In the genomic region with DNA sequence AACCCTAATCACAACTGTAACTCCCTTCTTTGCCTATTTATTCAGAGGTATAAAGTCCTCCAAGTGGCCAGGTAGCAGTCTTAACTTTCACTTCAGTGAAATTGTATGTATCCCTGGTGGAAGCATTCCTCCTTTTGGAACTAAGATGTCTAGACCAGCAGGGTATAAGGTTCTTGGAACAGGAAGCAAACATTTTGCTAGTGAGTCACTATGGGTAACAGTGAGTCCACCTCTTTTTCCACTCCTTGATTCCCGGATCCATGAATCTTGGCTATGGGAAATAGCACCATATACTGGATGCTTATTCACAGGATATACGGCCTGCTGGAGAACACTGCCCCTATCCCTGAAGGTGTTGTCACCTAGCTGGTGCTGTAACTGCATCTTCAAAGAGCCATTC, we compare ENCODE assay signal across 1 cellular context.
TF ChIP-seq lines count a peak whose summit lies in the region.

No MANE protein-coding gene starts in this region.

TF ChIP-seq in HCT116, 20 proteins besides CTCF, POLR2A, EP300 and RAD21 (continued from another document):
- TF ChIP-seq, protein P1, sequence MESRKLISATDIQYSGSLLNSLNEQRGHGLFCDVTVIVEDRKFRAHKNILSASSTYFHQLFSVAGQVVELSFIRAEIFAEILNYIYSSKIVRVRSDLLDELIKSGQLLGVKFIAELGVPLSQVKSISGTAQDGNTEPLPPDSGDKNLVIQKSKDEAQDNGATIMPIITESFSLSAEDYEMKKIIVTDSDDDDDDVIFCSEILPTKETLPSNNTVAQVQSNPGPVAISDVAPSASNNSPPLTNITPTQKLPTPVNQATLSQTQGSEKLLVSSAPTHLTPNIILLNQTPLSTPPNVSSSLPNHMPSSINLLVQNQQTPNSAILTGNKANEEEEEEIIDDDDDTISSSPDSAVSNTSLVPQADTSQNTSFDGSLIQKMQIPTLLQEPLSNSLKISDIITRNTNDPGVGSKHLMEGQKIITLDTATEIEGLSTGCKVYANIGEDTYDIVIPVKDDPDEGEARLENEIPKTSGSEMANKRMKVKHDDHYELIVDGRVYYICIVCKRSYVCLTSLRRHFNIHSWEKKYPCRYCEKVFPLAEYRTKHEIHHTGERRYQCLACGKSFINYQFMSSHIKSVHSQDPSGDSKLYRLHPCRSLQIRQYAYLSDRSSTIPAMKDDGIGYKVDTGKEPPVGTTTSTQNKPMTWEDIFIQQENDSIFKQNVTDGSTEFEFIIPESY (IDR thresholded peaks at IDR 0.05; ENCODE audit: extremely low read depth, insufficient replicate concordance, low read length) = no peak
- TF ChIP-seq, protein P2, sequence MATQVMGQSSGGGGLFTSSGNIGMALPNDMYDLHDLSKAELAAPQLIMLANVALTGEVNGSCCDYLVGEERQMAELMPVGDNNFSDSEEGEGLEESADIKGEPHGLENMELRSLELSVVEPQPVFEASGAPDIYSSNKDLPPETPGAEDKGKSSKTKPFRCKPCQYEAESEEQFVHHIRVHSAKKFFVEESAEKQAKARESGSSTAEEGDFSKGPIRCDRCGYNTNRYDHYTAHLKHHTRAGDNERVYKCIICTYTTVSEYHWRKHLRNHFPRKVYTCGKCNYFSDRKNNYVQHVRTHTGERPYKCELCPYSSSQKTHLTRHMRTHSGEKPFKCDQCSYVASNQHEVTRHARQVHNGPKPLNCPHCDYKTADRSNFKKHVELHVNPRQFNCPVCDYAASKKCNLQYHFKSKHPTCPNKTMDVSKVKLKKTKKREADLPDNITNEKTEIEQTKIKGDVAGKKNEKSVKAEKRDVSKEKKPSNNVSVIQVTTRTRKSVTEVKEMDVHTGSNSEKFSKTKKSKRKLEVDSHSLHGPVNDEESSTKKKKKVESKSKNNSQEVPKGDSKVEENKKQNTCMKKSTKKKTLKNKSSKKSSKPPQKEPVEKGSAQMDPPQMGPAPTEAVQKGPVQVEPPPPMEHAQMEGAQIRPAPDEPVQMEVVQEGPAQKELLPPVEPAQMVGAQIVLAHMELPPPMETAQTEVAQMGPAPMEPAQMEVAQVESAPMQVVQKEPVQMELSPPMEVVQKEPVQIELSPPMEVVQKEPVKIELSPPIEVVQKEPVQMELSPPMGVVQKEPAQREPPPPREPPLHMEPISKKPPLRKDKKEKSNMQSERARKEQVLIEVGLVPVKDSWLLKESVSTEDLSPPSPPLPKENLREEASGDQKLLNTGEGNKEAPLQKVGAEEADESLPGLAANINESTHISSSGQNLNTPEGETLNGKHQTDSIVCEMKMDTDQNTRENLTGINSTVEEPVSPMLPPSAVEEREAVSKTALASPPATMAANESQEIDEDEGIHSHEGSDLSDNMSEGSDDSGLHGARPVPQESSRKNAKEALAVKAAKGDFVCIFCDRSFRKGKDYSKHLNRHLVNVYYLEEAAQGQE (IDR thresholded peaks at IDR 0.05; ENCODE audit: low read depth) = no peak
- TF ChIP-seq, protein P3, sequence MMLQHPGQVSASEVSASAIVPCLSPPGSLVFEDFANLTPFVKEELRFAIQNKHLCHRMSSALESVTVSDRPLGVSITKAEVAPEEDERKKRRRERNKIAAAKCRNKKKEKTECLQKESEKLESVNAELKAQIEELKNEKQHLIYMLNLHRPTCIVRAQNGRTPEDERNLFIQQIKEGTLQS (IDR thresholded peaks at IDR 0.05) = no peak
- TF ChIP-seq, protein P4, sequence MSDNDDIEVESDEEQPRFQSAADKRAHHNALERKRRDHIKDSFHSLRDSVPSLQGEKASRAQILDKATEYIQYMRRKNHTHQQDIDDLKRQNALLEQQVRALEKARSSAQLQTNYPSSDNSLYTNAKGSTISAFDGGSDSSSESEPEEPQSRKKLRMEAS (IDR thresholded peaks at IDR 0.05) = no peak
- no peak for TF ChIP-seq TCF7L2 (IDR thresholded peaks at IDR 0.05; ENCODE audit: borderline replicate concordance, extremely low read depth, insufficient read depth, insufficient read length)
TF ChIP-seq in HCT116: peak in this region for 0.
